Comparison of ENCODE assay signal across 8 cellular contexts in the genomic region with DNA sequence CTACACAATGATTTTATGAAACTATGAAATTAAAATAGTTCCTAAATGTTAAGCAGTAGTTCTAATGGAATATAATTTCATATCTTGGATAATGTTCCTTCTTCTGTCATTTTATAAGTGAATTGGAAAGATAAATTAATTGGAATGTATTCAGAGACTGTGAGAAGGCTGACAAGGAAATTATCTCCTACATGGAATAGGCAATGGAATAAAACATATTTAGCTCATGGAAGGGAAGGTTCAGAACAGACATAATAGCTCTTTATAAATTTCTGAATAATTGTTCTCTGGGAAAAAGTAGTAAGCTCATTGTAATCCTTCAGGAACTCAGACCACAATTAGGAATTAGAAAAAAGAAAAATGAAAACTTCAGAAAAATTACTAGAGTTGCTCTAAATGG.
"Had no signal": no experiment of that assay in that cellular context is flagged by ENCODE, and none has a peak within 500 bp of the region (broad histone marks: within the 10 kb centered on the region; RNA-seq: fewer than 3 reads in every experiment).

No MANE protein-coding gene starts in this region.

- H3K4me3 ChIP-seq: GM12878 had no signal

- ATAC-seq: GM12878 had no signal

- DNase-seq: GDM1, GF-D8 had no signal

- FAIRE-seq: G401.6, GM12878, GM12891, GM12892, GM18507, GM19239 had no signal
